In the genomic region with DNA sequence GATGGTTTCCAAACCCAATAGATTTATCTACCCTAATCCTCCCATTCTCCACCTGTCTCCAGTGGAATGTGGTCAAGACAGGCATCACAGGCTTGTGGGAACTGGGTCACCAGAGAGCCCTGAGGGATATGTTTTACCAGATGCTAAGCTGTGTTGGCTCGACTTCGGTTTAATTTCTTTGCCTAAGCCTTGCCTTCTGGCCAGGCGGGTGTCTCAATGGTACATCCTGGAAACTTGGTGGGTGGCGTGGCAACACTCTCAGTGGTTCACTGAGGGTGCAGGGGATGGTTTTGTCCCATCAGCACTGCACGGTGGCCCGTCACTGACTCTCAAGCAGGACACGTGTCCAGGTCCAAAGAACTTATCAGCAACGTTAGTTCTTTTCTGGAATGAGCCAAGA, we compare ENCODE assay signal across 15 cellular contexts.
"Had no signal": no experiment of that assay in that cellular context is flagged by ENCODE, and none has a peak within 500 bp of the region (broad histone marks: within the 10 kb centered on the region; RNA-seq: fewer than 3 reads in every experiment).

No MANE protein-coding gene starts in this region.

- DNase-seq: activated CD4-positive, alpha-beta memory T cell treated with anti-CD3 and anti-CD28 coated beads, Interleukin-2, amount 10 ng/mL, durations not matched to agents 7 days and 5 days; activated CD8-positive, alpha-beta memory T cell treated with anti-CD3 and anti-CD28 coated beads, Interleukin-2, amount 50 U/mL, for 4 hours; activated T-cell treated with anti-CD3 and anti-CD28 coated beads, Interleukin-2, amount 50 U/mL, for 72 hours; lower lobe of right lung; mucosa of descending colon; occipital lobe; stimulated activated CD4-positive, alpha-beta T cell treated with anti-CD3 and anti-CD28 coated beads, Interleukin-4, amount 100 ng/mL, for 1 hour; stimulated activated CD8-positive, alpha-beta memory T cell treated with anti-CD3 and anti-CD28 coated beads, Interleukin-4, amount 100 ng/mL, for 48 hours; stimulated activated naive CD8-positive, alpha-beta T cell treated with anti-CD3 and anti-CD28 coated beads, Interleukin-15, Interleukin-2, amounts not matched to agents 100 U/mL and 50 U/mL, for 24 hours; uterus had no signal

- H3K9me3 ChIP-seq: ascending aorta, lower lobe of right lung, mucosa of descending colon, thoracic aorta, uterus had no signal

- ATAC-seq: activated T-cell treated with anti-CD3 and anti-CD28 coated beads, Interleukin-2, amount 50 U/mL, for 72 hours; lower lobe of right lung; mucosa of descending colon; natural killer cell treated with Interleukin-12 subunit alpha and Interleukin-12 subunit beta and Interleukin-15 and Interleukin-18, amount 100 ng/mL, for 72 hours; stimulated activated naive CD8-positive, alpha-beta T cell treated with anti-CD3 and anti-CD28 coated beads, Interleukin-15, Interleukin-2, amounts not matched to agents 100 U/mL and 50 U/mL, for 24 hours had no signal

- H3K27ac ChIP-seq: ascending aorta, hepatocyte, lower lobe of right lung, thoracic aorta, uterus had no signal

- H3K27me3 Mint-ChIP-seq: activated CD4-positive, alpha-beta memory T cell treated with anti-CD3 and anti-CD28 coated beads, Interleukin-2, amount 10 ng/mL, durations not matched to agents 7 days and 5 days had no signal

- H3K4me1 Mint-ChIP-seq: activated CD4-positive, alpha-beta memory T cell treated with anti-CD3 and anti-CD28 coated beads, Interleukin-2, amount 10 ng/mL, durations not matched to agents 7 days and 5 days had no signal

- H3K9me3 Mint-ChIP-seq: activated CD4-positive, alpha-beta memory T cell treated with anti-CD3 and anti-CD28 coated beads, Interleukin-2, amount 10 ng/mL, durations not matched to agents 7 days and 5 days; activated T-cell treated with anti-CD3 and anti-CD28 coated beads, Interleukin-2, amount 50 U/mL, for 72 hours; T-helper 2 cell treated with Interferon-gamma antibody and Interleukin-4, amounts not matched to agents 5 μg/mL and 100 μg/mL, for 36 hours had no signal

- H3K4me1 ChIP-seq: ascending aorta, lower lobe of right lung, uterus had no signal

- H3K27me3 ChIP-seq: ascending aorta, hepatocyte, uterus had no signal

- H3K4me3 ChIP-seq: ascending aorta, hepatocyte, lower lobe of right lung, mucosa of descending colon, thoracic aorta, uterus had no signal

- H3K27ac Mint-ChIP-seq: activated CD4-positive, alpha-beta memory T cell treated with anti-CD3 and anti-CD28 coated beads, Interleukin-2, amount 10 ng/mL, durations not matched to agents 7 days and 5 days; activated T-cell treated with anti-CD3 and anti-CD28 coated beads, Interleukin-2, amount 50 U/mL, for 72 hours; natural killer cell treated with Interleukin-12 subunit alpha and Interleukin-12 subunit beta and Interleukin-15 and Interleukin-18, amount 100 ng/mL, for 72 hours; T-helper 2 cell treated with Interferon-gamma antibody and Interleukin-4, amounts not matched to agents 5 μg/mL and 100 μg/mL, for 36 hours had no signal

- H3K4me3 Mint-ChIP-seq: activated CD4-positive, alpha-beta memory T cell treated with anti-CD3 and anti-CD28 coated beads, Interleukin-2, amount 10 ng/mL, durations not matched to agents 7 days and 5 days; activated T-cell treated with anti-CD3 and anti-CD28 coated beads, Interleukin-2, amount 50 U/mL, for 72 hours; natural killer cell treated with Interleukin-12 subunit alpha and Interleukin-12 subunit beta and Interleukin-15 and Interleukin-18, amount 100 ng/mL, for 72 hours; T-helper 2 cell treated with Interferon-gamma antibody and Interleukin-4, amounts not matched to agents 5 μg/mL and 100 μg/mL, for 36 hours had no signal

- H3K36me3 ChIP-seq: ascending aorta, lower lobe of right lung, thoracic aorta, uterus had no signal
